ENCODE assay signal across 9 cellular contexts in the genomic region with DNA sequence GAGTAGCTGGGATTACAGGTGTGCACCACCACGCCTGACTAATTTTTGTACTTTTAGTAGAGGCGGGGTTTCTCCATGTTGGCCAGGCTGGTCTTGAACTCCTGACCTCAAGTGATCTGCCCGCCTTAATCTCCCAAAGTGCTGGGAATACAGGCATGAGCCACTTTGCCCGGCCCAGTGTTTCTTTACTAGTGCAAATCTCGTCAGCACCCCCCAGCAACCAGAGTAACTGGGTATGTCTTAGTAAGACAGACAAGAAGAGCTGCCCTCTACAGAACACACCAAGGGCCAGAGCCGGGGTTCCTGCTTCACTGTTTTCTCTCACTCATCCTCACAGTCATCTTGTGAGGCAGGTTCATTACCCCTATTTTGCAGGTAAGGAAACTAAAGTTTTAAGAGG.
DNase-seq lines count a peak whose midpoint lies in the region; ATAC-seq, FAIRE-seq and TF ChIP-seq lines count a peak whose summit lies in the region.
"Had no signal": no experiment of that assay in that cellular context is flagged by ENCODE, and none has a peak within 500 bp of the region (broad histone marks: within the 10 kb centered on the region; RNA-seq: fewer than 3 reads in every experiment).

No MANE protein-coding gene starts in this region.

- no peak for TF ChIP-seq POLR2A in endothelial cell of umbilical vein (IDR thresholded peaks at IDR 0.05; ENCODE audit: low read depth, low read length)

- peaks cover 78% of the 10 kb centered on the region for H3K4me1 Mint-ChIP-seq in activated T-cell treated with anti-CD3 and anti-CD28 coated beads, Interleukin-2, amount 50 U/mL, for 4 hours (ENCODE audit: low read depth)
- H3K4me1 Mint-ChIP-seq in stimulated activated naive CD8-positive, alpha-beta T cell treated with anti-CD3 and anti-CD28 coated beads, Interleukin-15, amount 100 ng/mL, for 72 hours: peaks cover 100% of the 10 kb centered on the region

- peaks cover 31% of the 10 kb centered on the region for H3K79me2 ChIP-seq in OCI-LY7 (ENCODE audit: insufficient read depth, low read depth, low read length)
- H3K79me2 ChIP-seq in endothelial cell of umbilical vein (ENCODE audit: control insufficient read depth, insufficient read depth, low read length): no peaks in the 10 kb centered on the region

- H3K4me3 Mint-ChIP-seq in activated T-cell treated with anti-CD3 and anti-CD28 coated beads, Interleukin-2, amount 50 U/mL, for 4 hours: peak overlapping the region; percentile 83
- peak overlapping the region; percentile 83 to 87 for H3K4me3 Mint-ChIP-seq in stimulated activated naive CD8-positive, alpha-beta T cell treated with anti-CD3 and anti-CD28 coated beads, Interleukin-15, amount 100 ng/mL, for 72 hours

- H3K4me1 ChIP-seq in OCI-LY7 (ENCODE audit: insufficient read depth, low read length, poor library complexity, severe bottlenecking): peaks cover 66% of the 10 kb centered on the region
- H3K4me1 ChIP-seq in endothelial cell of umbilical vein (ENCODE audit: control insufficient read depth, extremely low read depth, insufficient read depth, low read length): peaks cover 53% of the 10 kb centered on the region

- H2AFZ ChIP-seq in OCI-LY7 (ENCODE audit: low read length) (no peak overlapping the region), endothelial cell of umbilical vein (ENCODE audit: low read depth, low read length) (no peak overlapping the region)

- H3K27ac Mint-ChIP-seq in stimulated activated naive CD8-positive, alpha-beta T cell treated with anti-CD3 and anti-CD28 coated beads, Interleukin-15, amount 100 ng/mL, for 72 hours: peak overlapping the region in 1 of 2 donors; percentile 72

- no peaks in the 10 kb centered on the region for H3K9me2 ChIP-seq in OCI-LY7 (ENCODE audit: insufficient read depth, low read length)

- intact Hi-C loops in OCI-LY7 (cut with micrococcal nuclease; ENCODE audit: unreplicated experiment): loop anchor here (1.0 kb wide), 1 partner anchor 96 kb away; no protein-coding TSS in a partner anchor
- intact Hi-C loops in endothelial cell of umbilical vein (cut with micrococcal nuclease): loop anchor here (1.0 kb wide), 2 partner anchors 95 to 187 kb away; partner anchors contain the start of gene PPP4R3A

- H3K4me2 ChIP-seq in OCI-LY7 (ENCODE audit: low read length) (peak overlapping the region; percentile 75), endothelial cell of umbilical vein (ENCODE audit: insufficient read depth, low read length) (no peak overlapping the region)

- no peaks in the 10 kb centered on the region for H3K27me3 ChIP-seq in endothelial cell of umbilical vein (ENCODE audit: control insufficient read depth in 2 of 2, insufficient read depth in 2 of 2, low read length in 2 of 2)

- H3K27ac ChIP-seq in OCI-LY7 (ENCODE audit: low read depth, low read length, poor library complexity, severe bottlenecking) (peak overlapping the region; percentile 92), endothelial cell of umbilical vein (ENCODE audit: insufficient read depth, low read depth, low read length) (peak overlapping the region; percentile 82)

- peak overlapping the region; percentile 34 for H3K9ac ChIP-seq in endothelial cell of umbilical vein (replicated peaks; ENCODE audit: extremely low read depth, insufficient read depth, low read length)

- H3K9me1 ChIP-seq in endothelial cell of umbilical vein (replicated peaks; ENCODE audit: control insufficient read depth, extremely low read depth, insufficient read depth, low read length): no peaks in the 10 kb centered on the region

- FAIRE-seq in endothelial cell of umbilical vein (lab: Jason Lieb, UNC): peak; percentile 63

- BruUV-seq in OCI-LY7 (replicated peaks; lab: Mats Ljungman, UMichigan) (no TSS peak), endothelial cell of umbilical vein (replicated peaks; lab: Mats Ljungman, UMichigan) (no TSS peak)

- no peaks in the 10 kb centered on the region for H3K27me3 Mint-ChIP-seq in activated T-cell treated with anti-CD3 and anti-CD28 coated beads, Interleukin-2, amount 50 U/mL, for 4 hours (ENCODE audit: low read depth)
- H3K27me3 Mint-ChIP-seq in stimulated activated naive CD8-positive, alpha-beta T cell treated with anti-CD3 and anti-CD28 coated beads, Interleukin-15, amount 100 ng/mL, for 72 hours: no peaks in the 10 kb centered on the region

- TF ChIP-seq CTCF in OCI-LY7 (conservative IDR thresholded peaks at IDR 0.05; ENCODE audit: low read length) (no peak), endothelial cell of umbilical vein (IDR thresholded peaks at IDR 0.05; ENCODE audit: extremely low read depth in 1 of 2, insufficient read depth in 1 of 2, low read depth in 1 of 2, low read length in 2 of 2) (no peak)

- H3K36me3 Mint-ChIP-seq in activated T-cell treated with anti-CD3 and anti-CD28 coated beads, Interleukin-2, amount 50 U/mL, for 4 hours (ENCODE audit: insufficient read depth): peaks cover 37% of the 10 kb centered on the region

- H4K20me1 ChIP-seq in OCI-LY7 (ENCODE audit: insufficient read depth, low read length) (no peaks in the 10 kb centered on the region), endothelial cell of umbilical vein (replicated peaks; ENCODE audit: control insufficient read depth, extremely low read depth, insufficient read depth, low read length) (no peaks in the 10 kb centered on the region)

- H3K36me3 ChIP-seq in OCI-LY7 (ENCODE audit: insufficient read depth, low read length): peaks cover 96% of the 10 kb centered on the region
- peaks cover 0 to 17% of the 10 kb centered on the region in 2 experiments for H3K36me3 ChIP-seq in endothelial cell of umbilical vein (ENCODE audit: control insufficient read depth in 2 of 2, extremely low read depth in 1 of 2, insufficient read depth in 2 of 2, low read length in 2 of 2)

- dilution Hi-C loops in endothelial cell of umbilical vein (cut with MboI; ENCODE audit: extremely low pct_ligation_motif_present, low sequenced_read_pairs): no loop called here

- CTCF ChIA-PET in OCI-LY7 (lab: Charles Lee; ENCODE audit: unreplicated experiment): interaction anchor here (0.7 to 1.9 kb wide), 7 partner anchors 9 to 95 kb away, joined by 3 to 15 read pairs (median 6); partner anchors contain the start of gene CCDC88C
- CTCF ChIA-PET in endothelial cell of umbilical vein (lab: Charles Lee): interaction anchor here (0.6 to 8.7 kb wide), 30 partner anchors 9 to 1856 kb away, joined by 3 to 196 read pairs (median 5); partner anchors contain the start of gene CCDC88C

- no peaks in the 10 kb centered on the region for H3K9me3 Mint-ChIP-seq in activated T-cell treated with anti-CD3 and anti-CD28 coated beads, Interleukin-2, amount 50 U/mL, for 4 hours
- no peaks in the 10 kb centered on the region for H3K9me3 Mint-ChIP-seq in stimulated activated naive CD8-positive, alpha-beta T cell treated with anti-CD3 and anti-CD28 coated beads, Interleukin-15, amount 100 ng/mL, for 72 hours

- no peak for DNase-seq in activated T-cell treated with anti-CD3 and anti-CD28 coated beads, Interleukin-2, amount 50 U/mL, for 4 hours
- DNase-seq in activated T-cell treated with anti-CD3 and anti-CD28 coated beads, Interleukin-2, amount 50 U/mL, for 48 hours: no peak
- no peak for DNase-seq in OCI-LY7 (ENCODE audit: low spot score)
- no peak for DNase-seq in endothelial cell of umbilical vein (ENCODE audit: low read depth, low spot score)
- no peak for DNase-seq in stimulated activated naive CD8-positive, alpha-beta T cell treated with anti-CD3 and anti-CD28 coated beads, Interleukin-15, amount 100 ng/mL, for 72 hours
- no peak for DNase-seq in stimulated activated CD4-positive, alpha-beta T cell treated with anti-CD3 and anti-CD28 coated beads, Interleukin-4, amount 100 ng/mL, for 4 hours
- no peak for DNase-seq in effector CD8-positive, alpha-beta T cell (lab: John Stamatoyannopoulos, UW)
- DNase-seq in NCI-H526 (lab: John Stamatoyannopoulos, UW): no peak
- DNase-seq: islet precursor cell had no signal

- H3K4me3 ChIP-seq in OCI-LY7 (ENCODE audit: low read depth, low read length, poor library complexity, severe bottlenecking) (peak overlapping the region; percentile 53), endothelial cell of umbilical vein (replicated peaks in 1 of 3; ENCODE audit: insufficient read depth in 1 of 3, low read depth in 1 of 3, low read length in 3 of 3) (no peak overlapping the region)

- H3K9me3 ChIP-seq in OCI-LY7 (ENCODE audit: low read length): no peaks in the 10 kb centered on the region
- no peaks in the 10 kb centered on the region for H3K9me3 ChIP-seq in endothelial cell of umbilical vein (replicated peaks; ENCODE audit: control insufficient read depth, insufficient read depth, low read length)

- no peak for ATAC-seq in activated T-cell treated with anti-CD3 and anti-CD28 coated beads, Interleukin-2, amount 50 U/mL, for 4 hours
- no peak for ATAC-seq in stimulated activated naive CD8-positive, alpha-beta T cell treated with anti-CD3 and anti-CD28 coated beads, Interleukin-15, amount 100 ng/mL, for 72 hours

- POLR2A ChIA-PET in OCI-LY7 (lab: Charles Lee) (interaction anchor here (0.7 to 1.2 kb wide), 9 partner anchors 22 to 97 kb away, joined by 3 to 5 read pairs (median 3); partner anchors contain the start of gene CCDC88C), endothelial cell of umbilical vein (lab: Charles Lee) (no interaction called here)

TF ChIP-seq in endothelial cell of umbilical vein, 7 proteins besides CTCF, POLR2A, EP300 and RAD21:
- TF ChIP-seq POLR2AphosphoS5 (IDR thresholded peaks at IDR 0.05; ENCODE audit: insufficient read depth, low read depth, low read length): no peak
- TF ChIP-seq GATA2 (IDR thresholded peaks at IDR 0.05; ENCODE audit: insufficient read depth, insufficient read length, low read depth, low read length): no peak
- TF ChIP-seq, protein P1, sequence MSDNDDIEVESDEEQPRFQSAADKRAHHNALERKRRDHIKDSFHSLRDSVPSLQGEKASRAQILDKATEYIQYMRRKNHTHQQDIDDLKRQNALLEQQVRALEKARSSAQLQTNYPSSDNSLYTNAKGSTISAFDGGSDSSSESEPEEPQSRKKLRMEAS (IDR thresholded peaks at IDR 0.05; ENCODE audit: insufficient read depth, insufficient read length): no peak
- TF ChIP-seq FOS (IDR thresholded peaks at IDR 0.05; ENCODE audit: borderline replicate concordance, insufficient read depth, low read length): no peak
- no peak for TF ChIP-seq JUN (IDR thresholded peaks at IDR 0.05; ENCODE audit: borderline replicate concordance, insufficient read depth, insufficient read length, low read depth)
- no peak for TF ChIP-seq MYC (IDR thresholded peaks at IDR 0.05; ENCODE audit: low read depth, low read length)
- TF ChIP-seq EZH2 (IDR thresholded peaks at IDR 0.05; ENCODE audit: borderline replicate concordance, low read depth, low read length, severe bottlenecking): no peak
